23 cellular contexts compared by ENCODE assay signal in the genomic region with DNA sequence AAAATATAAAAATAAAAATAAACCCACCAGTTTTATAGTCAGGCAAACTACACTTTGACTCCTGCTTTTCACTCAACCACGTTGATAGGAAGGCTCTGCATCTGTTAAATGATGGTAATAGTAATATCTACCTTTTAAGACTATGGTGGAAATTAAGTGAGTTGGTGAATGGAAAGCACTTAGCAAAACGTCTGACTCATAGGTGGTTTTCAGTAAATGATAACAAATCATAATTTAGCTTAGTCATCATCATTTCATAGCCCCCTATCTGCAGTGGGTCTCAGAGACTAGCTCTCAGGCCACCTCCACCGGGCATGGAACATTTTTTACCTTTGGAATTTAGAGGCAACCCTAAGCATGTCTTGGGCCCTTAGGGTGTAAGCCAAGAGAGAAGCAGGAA.
A peak's percentile ranks its signal among the peaks of the same experiment; 100 is the strongest.
DNase-seq lines count a peak whose midpoint lies in the region; ATAC-seq and TF ChIP-seq lines count a peak whose summit lies in the region.
"Had no signal": no experiment of that assay in that cellular context is flagged by ENCODE, and none has a peak within 500 bp of the region (broad histone marks: within the 10 kb centered on the region; RNA-seq: fewer than 3 reads in every experiment).

No MANE protein-coding gene starts in this region.

- H3K27ac Mint-ChIP-seq in activated T-cell treated with anti-CD3 and anti-CD28 coated beads, Interleukin-2, amount 50 U/mL, for 72 hours = no peak overlapping the region
- no peak overlapping the region for H3K27ac Mint-ChIP-seq in T-helper 17 cell
- H3K27ac Mint-ChIP-seq: effector memory CD8-positive, alpha-beta T cell; mesothelial cell of epicardium; nephron progenitor cell; stimulated activated naive B cell treated with anti-CD40 and anti-IgM and Interleukin-4, amounts not matched to agents 10 μg/mL and 1 μg/mL and 100 μg/mL, for 72 hours had no signal

- H3K4me3 Mint-ChIP-seq in activated T-cell treated with anti-CD3 and anti-CD28 coated beads, Interleukin-2, amount 50 U/mL, for 72 hours = no peak overlapping the region
- H3K4me3 Mint-ChIP-seq in T-helper 17 cell = no peak overlapping the region
- H3K4me3 Mint-ChIP-seq: effector memory CD8-positive, alpha-beta T cell; mesothelial cell of epicardium; nephron progenitor cell; stimulated activated naive B cell treated with anti-CD40 and anti-IgM and Interleukin-4, amounts not matched to agents 10 μg/mL and 1 μg/mL and 100 μg/mL, for 72 hours had no signal

- H3K4me3 ChIP-seq in cardiac fibroblast (replicated peaks in 1 of 2; ENCODE audit: low read depth in 2 of 2, low read length in 2 of 2) = no peak overlapping the region
- H3K4me3 ChIP-seq: ascending aorta, esophagus squamous epithelium, GM12878, SJSA1 had no signal

- no peaks in the 10 kb centered on the region for H3K9me3 ChIP-seq in T-helper 17 cell (ENCODE audit: control insufficient read depth, low read length, poor library complexity, severe bottlenecking)
- H3K9me3 ChIP-seq: ascending aorta, esophagus squamous epithelium, SJSA1 had no signal

- peak; percentile 51 to 71 for ATAC-seq in activated T-cell treated with anti-CD3 and anti-CD28 coated beads, Interleukin-2, amount 50 U/mL, for 72 hours (replicated peaks in 1 of 2)
- ATAC-seq in HG03025 (IDR thresholded peaks at IDR 0.05; ENCODE audit: low FRiP score, unreplicated experiment) (no peak), T-helper 17 cell (no peak)
- ATAC-seq: effector memory CD8-positive, alpha-beta T cell; GM12878; left lobe of liver; stimulated activated naive B cell treated with anti-CD40 and anti-IgM and Interleukin-4, amounts not matched to agents 10 μg/mL and 1 μg/mL and 100 μg/mL, for 72 hours had no signal

- no peak for TF ChIP-seq CTCF in cardiac fibroblast (IDR thresholded peaks at IDR 0.05; ENCODE audit: low read depth, low read length)

- no peak for DNase-seq in activated T-cell treated with anti-CD3 and anti-CD28 coated beads, Interleukin-2, amount 50 U/mL, for 72 hours
- DNase-seq in activated T-cell treated with anti-CD3 and anti-CD28 coated beads for 4 hours = no peak
- DNase-seq in M059J (ENCODE audit: low read depth) = peak; percentile 56
- peak; percentile 10 to 24 for DNase-seq in cardiac fibroblast (ENCODE audit: low read depth in 2 of 2)
- peak; percentile 6 for DNase-seq in renal cortical epithelial cell (ENCODE audit: low read depth)
- DNase-seq in islet precursor cell = no peak
- no peak for DNase-seq in T-helper 17 cell
- DNase-seq: activated CD4-positive, CD25-positive, alpha-beta regulatory T cell treated with anti-CD3 and anti-CD28 coated beads, Interleukin-2, amount 50 U/mL, for 72 hours; DMS 273 treated with DMSO at 0.1 percent for 48 hours; effector memory CD8-positive, alpha-beta T cell; esophagus squamous epithelium; head of caudate nucleus; NCI-H1092 treated with DMSO at 0.1 percent for 48 hours; NCI-H2081; NCI-H524; nephron progenitor cell; stimulated activated naive B cell treated with anti-CD40 and anti-IgM and Interleukin-4, amounts not matched to agents 10 μg/mL and 1 μg/mL and 100 μg/mL, for 72 hours had no signal

- H3K36me3 Mint-ChIP-seq in activated T-cell treated with anti-CD3 and anti-CD28 coated beads, Interleukin-2, amount 50 U/mL, for 72 hours (ENCODE audit: insufficient read depth in 2 of 2) = no peaks in the 10 kb centered on the region
- H3K36me3 Mint-ChIP-seq in T-helper 17 cell (ENCODE audit: low read depth) = no peaks in the 10 kb centered on the region
- H3K36me3 Mint-ChIP-seq: mesothelial cell of epicardium; stimulated activated naive B cell treated with anti-CD40 and anti-IgM and Interleukin-4, amounts not matched to agents 10 μg/mL and 1 μg/mL and 100 μg/mL, for 72 hours had no signal

- H3K9me3 Mint-ChIP-seq in activated T-cell treated with anti-CD3 and anti-CD28 coated beads, Interleukin-2, amount 50 U/mL, for 72 hours = no peaks in the 10 kb centered on the region
- H3K9me3 Mint-ChIP-seq: effector memory CD8-positive, alpha-beta T cell; mesothelial cell of epicardium; nephron progenitor cell; stimulated activated naive B cell treated with anti-CD40 and anti-IgM and Interleukin-4, amounts not matched to agents 10 μg/mL and 1 μg/mL and 100 μg/mL, for 72 hours had no signal

- peaks cover 14% of the 10 kb centered on the region for H3K27me3 Mint-ChIP-seq in activated T-cell treated with anti-CD3 and anti-CD28 coated beads, Interleukin-2, amount 50 U/mL, for 72 hours (ENCODE audit: low read depth)
- peaks cover 8% of the 10 kb centered on the region for H3K27me3 Mint-ChIP-seq in T-helper 17 cell
- H3K27me3 Mint-ChIP-seq: stimulated activated naive B cell treated with anti-CD40 and anti-IgM and Interleukin-4, amounts not matched to agents 10 μg/mL and 1 μg/mL and 100 μg/mL, for 72 hours had no signal

- H3K4me1 Mint-ChIP-seq in activated T-cell treated with anti-CD3 and anti-CD28 coated beads, Interleukin-2, amount 50 U/mL, for 72 hours (ENCODE audit: low read depth) = peaks cover 16% of the 10 kb centered on the region
- H3K4me1 Mint-ChIP-seq in T-helper 17 cell = no peaks in the 10 kb centered on the region
- H3K4me1 Mint-ChIP-seq: stimulated activated naive B cell treated with anti-CD40 and anti-IgM and Interleukin-4, amounts not matched to agents 10 μg/mL and 1 μg/mL and 100 μg/mL, for 72 hours had no signal

Comparison
In these comparisons a context has a peak if more than half of its experiments do, and no peak if none do; other contexts are left out.
1. ATAC-seq: peak in activated T-cell treated with anti-CD3 and anti-CD28 coated beads, Interleukin-2, amount 50 U/mL, for 72 hours (2 of 2); none in HG03025 (single experiment) and T-helper 17 cell (single experiment).
2. DNase-seq: peak in M059J (single experiment), cardiac fibroblast (2 of 2) and renal cortical epithelial cell (single experiment); none in activated T-cell treated with anti-CD3 and anti-CD28 coated beads, Interleukin-2, amount 50 U/mL, for 72 hours (0 of 2), activated T-cell treated with anti-CD3 and anti-CD28 coated beads for 4 hours (single experiment), islet precursor cell (single experiment) and T-helper 17 cell (0 of 3).